28 cellular contexts compared by ENCODE assay signal in genomic region chr13:110866491-110867170, GRCh38.
"Had no signal": no experiment of that assay in that cellular context is flagged by ENCODE, and none has a peak within 500 bp of the region (broad histone marks: within the 10 kb centered on the region; RNA-seq: fewer than 3 reads in every experiment).

No MANE protein-coding gene starts in this region.

- H3K4me3 ChIP-seq: adrenal gland, body of pancreas, cardiac muscle cell, colonic mucosa, esophagus squamous epithelium, gastroesophageal sphincter, heart right ventricle had no signal

- H3K9me3 ChIP-seq: adrenal gland, body of pancreas, colonic mucosa, esophagus squamous epithelium, gastroesophageal sphincter, heart right ventricle had no signal

- H3K27ac ChIP-seq: adrenal gland, body of pancreas, cardiac muscle cell, colonic mucosa, epithelial cell of prostate, esophagus squamous epithelium, gastroesophageal sphincter, heart right ventricle had no signal

- FAIRE-seq: endometrium, endothelial cell of umbilical vein had no signal

- H3K27me3 ChIP-seq: adrenal gland, body of pancreas, cardiac muscle cell, colonic mucosa, esophagus squamous epithelium, gastroesophageal sphincter, heart right ventricle had no signal

- H3K36me3 ChIP-seq: adrenal gland, cardiac muscle cell, colonic mucosa, esophagus squamous epithelium, gastroesophageal sphincter, heart right ventricle had no signal

- ATAC-seq: activated CD8-positive, alpha-beta T cell treated with anti-CD3 and anti-CD28 coated beads for 36 hours; activated naive CD8-positive, alpha-beta T cell treated with anti-CD3 and anti-CD28 coated beads, Interleukin-2, amount 50 U/mL, for 24 hours; activated T-cell treated with anti-CD3 and anti-CD28 coated beads, Interleukin-2, amount 50 U/mL, for 4 hours; body of pancreas; gastroesophageal sphincter; heart right ventricle; WTC11 had no signal

- DNase-seq: activated CD4-positive, alpha-beta T cell treated with anti-CD3 and anti-CD28 coated beads for 1 hour; activated CD4-positive, alpha-beta T cell treated with anti-CD3 and anti-CD28 coated beads for 48 hours; activated CD4-positive, alpha-beta T cell treated with anti-CD3 and anti-CD28 coated beads, Interleukin-2, amount 50 U/mL, for 1 hour; activated CD4-positive, alpha-beta T cell treated with anti-CD3 and anti-CD28 coated beads, Interleukin-2, amount 50 U/mL, for 48 hours; activated CD8-positive, alpha-beta memory T cell treated with anti-CD3 and anti-CD28 coated beads for 24 hours; activated CD8-positive, alpha-beta T cell treated with anti-CD3 and anti-CD28 coated beads for 36 hours; activated effector memory CD4-positive, alpha-beta T cell treated with anti-CD3 and anti-CD28 coated beads, Interleukin-2, amount 50 U/mL, for 16 hours; activated naive CD4-positive, alpha-beta T cell treated with anti-CD3 and anti-CD28 coated beads for 36 hours; activated naive CD8-positive, alpha-beta T cell treated with anti-CD3 and anti-CD28 coated beads for 36 hours; activated naive CD8-positive, alpha-beta T cell treated with anti-CD3 and anti-CD28 coated beads, Interleukin-2, amount 50 U/mL, for 24 hours; activated T-cell treated with anti-CD3 and anti-CD28 coated beads, Interleukin-2, amount 50 U/mL, for 4 hours; adrenal gland; aorta; body of pancreas; central memory CD4-positive, alpha-beta T cell; cerebellar nuclear complex; colonic mucosa; effector CD8-positive, alpha-beta T cell; esophagus squamous epithelium; foreskin melanocyte; heart right ventricle; T-helper 2 cell had no signal
